9 cellular contexts compared by ENCODE assay signal in genomic region chr9:131727184-131727785, GRCh38. TPM values are rescaled to one million over a fixed set of nuclear protein-coding genes. Genes with fewer than 3 reads are reported as not detected.
DNase-seq lines count a peak whose midpoint lies in the region; ATAC-seq, FAIRE-seq and TF ChIP-seq lines count a peak whose summit lies in the region.
"Had no signal": no experiment of that assay in that cellular context is flagged by ENCODE, and none has a peak within 500 bp of the region (broad histone marks: within the 10 kb centered on the region; RNA-seq: fewer than 3 reads in every experiment).

No MANE protein-coding gene starts in this region.

- WGBS in esophagus squamous epithelium, 2 donors: 11 to 34% methylated on average over 5 to 7 of the region's 7 CpGs
- 61 to 63% methylated on average over 7 of the region's 7 CpGs for WGBS in sigmoid colon, 2 donors
- no CpG with 5 or more reads among the region's 7 CpGs for WGBS in neuronal stem cell (ENCODE audit: extremely low coverage in 2 of 2, insufficient read length in 2 of 2, insufficient replicate concordance in 1 of 2), 2 donors

- H4K91ac ChIP-seq in neuronal stem cell (ENCODE audit: low read depth, low read length, poor library complexity): no peak overlapping the region

- H3K27ac ChIP-seq in esophagus squamous epithelium: peak overlapping the region; percentile 67 to 79 (median 74)
- H3K27ac ChIP-seq in sigmoid colon: peak overlapping the region; percentile 43 to 58 (median 52)
- no peak overlapping the region for H3K27ac ChIP-seq in neuronal stem cell (replicated peaks; ENCODE audit: low read length)

- no peak overlapping the region for H2BK12ac ChIP-seq in neuronal stem cell (ENCODE audit: low read length)

- no peak for ATAC-seq in HG03045 (IDR thresholded peaks at IDR 0.05; ENCODE audit: unreplicated experiment)
- ATAC-seq in HG03521 (IDR thresholded peaks at IDR 0.05; ENCODE audit: unreplicated experiment): no peak

- H3K4me3 ChIP-seq in GM08714 (ENCODE audit: low read length): peak overlapping the region; percentile 49; the same call in 1 of the 2 replicates
- no peak overlapping the region for H3K4me3 ChIP-seq in esophagus squamous epithelium
- H3K4me3 ChIP-seq in sigmoid colon: no peak overlapping the region
- H3K4me3 ChIP-seq in neuronal stem cell (ENCODE audit: low read length in 2 of 2): no peak overlapping the region

- H3K36me3 ChIP-seq in esophagus squamous epithelium (no peaks in the 10 kb centered on the region), sigmoid colon (no peaks in the 10 kb centered on the region), neuronal stem cell (replicated peaks in 1 of 2; ENCODE audit: control insufficient read depth in 2 of 2, insufficient read depth in 2 of 2, low read length in 2 of 2) (peaks cover 0 to 4% of the 10 kb centered on the region in 2 donors)

- no peak overlapping the region for H2BK120ac ChIP-seq in neuronal stem cell (ENCODE audit: low read depth, low read length)

- H3K23ac ChIP-seq in neuronal stem cell (ENCODE audit: low read depth, low read length, poor library complexity): no peak overlapping the region

- FAIRE-seq in RCC 7860 (lab: Jason Lieb, UNC): peak; percentile 72

- H2BK5ac ChIP-seq in neuronal stem cell (ENCODE audit: low read length): no peak overlapping the region

- intact Hi-C loops in esophagus squamous epithelium (cut with DNase I) (no loop called here), sigmoid colon (cut with DNase I) (no loop called here)

- H3K9me3 ChIP-seq in esophagus squamous epithelium (no peaks in the 10 kb centered on the region), sigmoid colon (no peaks in the 10 kb centered on the region), neuronal stem cell (replicated peaks in 1 of 2; ENCODE audit: control insufficient read depth in 2 of 2, insufficient read depth in 1 of 2, low read depth in 1 of 2, low read length in 2 of 2) (peaks cover 3 to 18% of the 10 kb centered on the region in 2 donors)

- H2AK5ac ChIP-seq in neuronal stem cell (ENCODE audit: low read depth, low read length): no peak overlapping the region

- H3K18ac ChIP-seq in neuronal stem cell (ENCODE audit: low read length): no peak overlapping the region

- peaks cover 3% of the 10 kb centered on the region for H3K79me1 ChIP-seq in neuronal stem cell (ENCODE audit: low read depth, low read length)

- no peak overlapping the region for H3K14ac ChIP-seq in neuronal stem cell (ENCODE audit: low read length)

- TF ChIP-seq POLR2A in esophagus squamous epithelium (IDR thresholded peaks at IDR 0.05): no peak
- TF ChIP-seq POLR2A in sigmoid colon (IDR thresholded peaks at IDR 0.05): no peak

- H4K8ac ChIP-seq in neuronal stem cell (ENCODE audit: low read depth, low read length): no peak overlapping the region

- peak in 1 of 4 donors; percentile 65 for TF ChIP-seq EP300 in sigmoid colon (IDR thresholded peaks at IDR 0.05)

- no peak overlapping the region for H3K9ac ChIP-seq in neuronal stem cell (ENCODE audit: low read depth, low read length, poor library complexity)

- TF ChIP-seq CTCF in esophagus squamous epithelium (IDR thresholded peaks at IDR 0.05) (no peak), sigmoid colon (IDR thresholded peaks at IDR 0.05) (no peak)

- H3K27me3 ChIP-seq in esophagus squamous epithelium: no peaks in the 10 kb centered on the region
- H3K27me3 ChIP-seq in sigmoid colon: no peaks in the 10 kb centered on the region
- no peaks in the 10 kb centered on the region for H3K27me3 ChIP-seq in neuronal stem cell (ENCODE audit: control insufficient read depth in 3 of 3, insufficient read depth in 3 of 3, low read depth in 1 of 3, low read length in 3 of 3)

- no peak overlapping the region for H2AFZ ChIP-seq in neuronal stem cell (ENCODE audit: low read length)

- no peak overlapping the region for H3K4me2 ChIP-seq in neuronal stem cell (ENCODE audit: insufficient read depth, low read length, poor library complexity, severe bottlenecking)

- DNase-seq in RCC 7860 (ENCODE audit: low spot score): peak; percentile 66
- no peak for DNase-seq in esophagus squamous epithelium (lab: John Stamatoyannopoulos, UW)
- peak; percentile 75 for DNase-seq in sigmoid colon
- DNase-seq in effector CD4-positive, alpha-beta T cell: no peak
- DNase-seq in neuronal stem cell (ENCODE audit: low spot score): no peak
- DNase-seq: cortex of kidney had no signal

- no peak overlapping the region for H2BK15ac ChIP-seq in neuronal stem cell (ENCODE audit: low read length)

- no peak overlapping the region for H3K4ac ChIP-seq in neuronal stem cell (ENCODE audit: low read length)

- H3K4me1 ChIP-seq in esophagus squamous epithelium (peaks cover 35 to 79% (median 53%) of the 10 kb centered on the region in 3 donors), sigmoid colon (peaks cover 0 to 67% (median 61%) of the 10 kb centered on the region in 4 donors), neuronal stem cell (ENCODE audit: control insufficient read depth in 2 of 2, insufficient read depth in 1 of 2, low read depth in 1 of 2, low read length in 2 of 2) (peaks cover 18 to 26% of the 10 kb centered on the region in 2 donors)

RNA-seq across cellular contexts. Expression of gene RAPGEF1, which starts 12.6 kb away (rescaled TPM):
- total RNA-seq in esophagus squamous epithelium: 10 to 100 TPM; 12.2 to 40.4 (median 19.0) TPM
- total RNA-seq in sigmoid colon: 10 to 100 TPM; 41.7 to 58.2 (median 49.0) TPM
- polyA plus RNA-seq in sigmoid colon: 10 to 100 TPM; 14.4 to 45.3 (median 20.3) TPM
- polyA plus RNA-seq in neuronal stem cell (2013, experiment 1 of 2): 34.5 TPM
- 33.7 TPM for polyA plus RNA-seq in neuronal stem cell (2013, experiment 2 of 2)

Comparison
In these comparisons a context has a peak if more than half of its experiments do, and no peak if none do; other contexts are left out.
1. DNase-seq: peak in RCC 7860 (single experiment) and sigmoid colon (single experiment); none in esophagus squamous epithelium (single experiment), effector CD4-positive, alpha-beta T cell (single experiment) and neuronal stem cell (single experiment).